Comparison of ENCODE assay signal across 10 cellular contexts in genomic region chr6:5764401-5764955, GRCh38.
DNase-seq lines count a peak whose midpoint lies in the region; ATAC-seq and TF ChIP-seq lines count a peak whose summit lies in the region.
"Had no signal": no experiment of that assay in that cellular context is flagged by ENCODE, and none has a peak within 500 bp of the region (broad histone marks: within the 10 kb centered on the region; RNA-seq: fewer than 3 reads in every experiment).

No MANE protein-coding gene starts in this region.

- H3K4me1 ChIP-seq in adrenal gland (replicated peaks in 1 of 2), result no peaks in the 10 kb centered on the region

- no peaks in the 10 kb centered on the region for H3K9me3 ChIP-seq in adrenal gland (replicated peaks in 1 of 3)

- H3K27me3 ChIP-seq in adrenal gland, result no peaks in the 10 kb centered on the region

- H3K36me3 ChIP-seq in adrenal gland (replicated peaks in 1 of 2), result no peaks in the 10 kb centered on the region

- DNase-seq in fibroblast of the aortic adventitia (ENCODE audit: low read depth) (peak; percentile 49), renal cortical epithelial cell (ENCODE audit: low read depth) (peak; percentile 12), H4 (ENCODE audit: low spot score) (no peak), adrenal gland (no peak)
- DNase-seq in activated CD8-positive, alpha-beta T cell treated with anti-CD3 and anti-CD28 coated beads for 36 hours, result no peak
- DNase-seq in effector CD8-positive, alpha-beta T cell (lab: John Stamatoyannopoulos, UW), result no peak
- DNase-seq: effector memory CD4-positive, alpha-beta T cell; NCI-H774 had no signal

- POLR2A ChIA-PET in activated CD8-positive, alpha-beta T cell treated with anti-CD3 and anti-CD28 coated beads for 36 hours (lab: Charles Lee), result no interaction called here

- H3K27me3 Mint-ChIP-seq in activated CD8-positive, alpha-beta T cell treated with anti-CD3 and anti-CD28 coated beads for 36 hours, result no peaks in the 10 kb centered on the region

- TF ChIP-seq POLR2A in adrenal gland (IDR thresholded peaks at IDR 0.05), result no peak

- TF ChIP-seq CTCF in fibroblast of the aortic adventitia (IDR thresholded peaks at IDR 0.05; ENCODE audit: insufficient read depth, low read length), result no peak
- TF ChIP-seq CTCF in activated CD8-positive, alpha-beta T cell treated with anti-CD3 and anti-CD28 coated beads for 36 hours (IDR thresholded peaks at IDR 0.05), result no peak
- no peak for TF ChIP-seq CTCF in adrenal gland (IDR thresholded peaks at IDR 0.05)

- H3K4me1 Mint-ChIP-seq in activated CD8-positive, alpha-beta T cell treated with anti-CD3 and anti-CD28 coated beads for 36 hours (ENCODE audit: low read depth), result peaks cover 5% of the 10 kb centered on the region

- H3K27ac Mint-ChIP-seq in activated CD8-positive, alpha-beta T cell treated with anti-CD3 and anti-CD28 coated beads for 36 hours, result no peak overlapping the region

- ATAC-seq in GM18502 (IDR thresholded peaks at IDR 0.05; ENCODE audit: poor library complexity, unreplicated experiment) (peak; percentile 59), HG03460 (IDR thresholded peaks at IDR 0.05; ENCODE audit: unreplicated experiment) (peak; percentile 62)
- ATAC-seq in activated CD8-positive, alpha-beta T cell treated with anti-CD3 and anti-CD28 coated beads for 36 hours, result no peak

- peaks cover 6% of the 10 kb centered on the region for H3K36me3 Mint-ChIP-seq in activated CD8-positive, alpha-beta T cell treated with anti-CD3 and anti-CD28 coated beads for 36 hours (ENCODE audit: low read depth)

- 82 to 87% (median 85%) methylated on average over 8 to 9 of the region's 9 CpGs for WGBS in adrenal gland, 4 donors

- intact Hi-C loops in activated CD8-positive, alpha-beta T cell treated with anti-CD3 and anti-CD28 coated beads for 36 hours (cut with micrococcal nuclease), result no loop called here
- intact Hi-C loops in adrenal gland (cut with DNase I), result no loop called here

- H3K27ac ChIP-seq in adrenal gland, result no peak overlapping the region

- H3K4me3 Mint-ChIP-seq in activated CD8-positive, alpha-beta T cell treated with anti-CD3 and anti-CD28 coated beads for 36 hours, result no peak overlapping the region

- CTCF ChIA-PET in activated CD8-positive, alpha-beta T cell treated with anti-CD3 and anti-CD28 coated beads for 36 hours (lab: Charles Lee), result interaction anchor here (1.0 kb wide), 1 partner anchor 612 kb away, joined by 3 read pairs; no protein-coding TSS in a partner anchor

- no peak overlapping the region for H3K4me3 ChIP-seq in fibroblast of the aortic adventitia (ENCODE audit: low read depth, low read length)
- H3K4me3 ChIP-seq in adrenal gland, result no peak overlapping the region

- peaks cover 11% of the 10 kb centered on the region for H3K9me3 Mint-ChIP-seq in activated CD8-positive, alpha-beta T cell treated with anti-CD3 and anti-CD28 coated beads for 36 hours

Comparison
In these comparisons a context has a peak if more than half of its experiments do, and no peak if none do; other contexts are left out.
1. DNase-seq: peak in fibroblast of the aortic adventitia (single experiment) and renal cortical epithelial cell (single experiment); none in activated CD8-positive, alpha-beta T cell treated with anti-CD3 and anti-CD28 coated beads for 36 hours (single experiment), effector CD8-positive, alpha-beta T cell (single experiment), H4 (single experiment) and adrenal gland (0 of 7).